33 cellular contexts compared by ENCODE assay signal in genomic region chr20:43868091-43868490, GRCh38.
"Had no signal": no experiment of that assay in that cellular context is flagged by ENCODE, and none has a peak within 500 bp of the region (broad histone marks: within the 10 kb centered on the region; RNA-seq: fewer than 3 reads in every experiment).

No MANE protein-coding gene starts in this region.

- H3K27me3 ChIP-seq: MG63 had no signal

- H3K4me3 ChIP-seq: MG63 had no signal

- H3K9me3 ChIP-seq: MG63 had no signal

- H3K36me3 ChIP-seq: MG63 had no signal

- DNase-seq: Karpas-422, Kasumi-1, MG63, MV-4-11, NCI-H1048, NCI-H1092, NCI-H1092 treated with DMSO at 0.1 percent for 48 hours, NCI-H1105, NCI-H1105 treated with DMSO at 0.1 percent for 48 hours, NCI-H1417 treated with DMSO at 0.1 percent for 48 hours, NCI-H1436, NCI-H1436 treated with DMSO at 0.1 percent for 48 hours, NCI-H146, NCI-H1694, NCI-H1694 treated with DMSO at 0.1 percent for 48 hours, NCI-H187, NCI-H187 treated with DMSO at 0.1 percent for 48 hours, NCI-H1930, NCI-H2029, NCI-H2029 treated with DMSO at 0.1 percent for 48 hours, NCI-H2081, NCI-H2081 treated with DMSO at 0.1 percent for 48 hours, NCI-H2107, NCI-H2171, NCI-H2171 treated with DMSO at 0.1 percent for 48 hours, NCI-H2227 treated with DMSO at 0.1 percent for 48 hours, NCI-H226, NCI-H345, NCI-H446, NCI-H446 treated with DMSO at 0.1 percent for 48 hours, NCI-H510A, NCI-H510A treated with DMSO at 0.1 percent for 48 hours, NCI-H524 had no signal
